In the genomic region with DNA sequence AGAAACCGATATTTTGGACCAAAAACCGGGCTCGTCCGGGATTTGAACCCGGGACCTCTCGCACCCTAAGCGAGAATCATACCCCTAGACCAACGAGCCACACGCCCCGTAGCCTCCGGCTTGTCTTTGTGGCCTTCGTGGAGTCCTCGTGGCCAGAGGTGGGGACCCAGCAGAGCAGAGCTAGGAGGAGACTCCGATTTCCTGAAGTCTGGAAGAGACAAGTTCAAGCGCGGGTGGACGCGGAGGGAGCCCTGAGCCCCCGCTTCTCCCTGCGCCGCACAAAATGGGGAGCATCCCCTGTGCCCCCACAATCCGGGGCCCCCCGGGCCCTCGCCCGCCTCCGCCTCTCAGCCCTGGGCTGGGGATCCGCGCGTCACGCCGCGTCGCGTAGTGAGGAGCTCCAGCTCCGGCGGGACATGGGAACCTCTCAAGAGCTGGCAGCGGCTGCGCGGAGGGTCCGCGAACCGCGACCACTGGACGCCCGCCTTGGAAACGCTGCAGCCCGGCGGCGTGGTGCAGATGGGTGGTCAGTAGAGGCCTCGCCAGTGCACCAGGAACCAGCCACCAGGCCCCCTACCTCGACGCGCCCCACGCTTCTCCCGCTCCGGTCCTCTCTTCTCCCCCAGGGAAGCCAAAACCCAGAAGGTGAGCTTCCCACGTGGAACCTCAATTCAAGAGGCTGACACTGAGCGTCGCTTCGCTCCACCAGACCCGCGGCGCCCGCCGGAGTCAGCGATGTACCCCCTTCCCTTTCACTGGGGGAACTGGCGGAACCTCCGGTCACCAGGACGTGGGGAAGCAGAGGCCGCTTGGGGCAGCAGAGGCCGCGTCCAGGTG, we compare ENCODE assay signal across 9 cellular contexts. TPM values are rescaled to one million over a fixed set of nuclear protein-coding genes. Genes with fewer than 3 reads are reported as not detected.
DNase-seq lines count a peak whose midpoint lies in the region; ATAC-seq, FAIRE-seq and TF ChIP-seq lines count a peak whose summit lies in the region.
"Had no signal": no experiment of that assay in that cellular context is flagged by ENCODE, and none has a peak within 500 bp of the region (broad histone marks: within the 10 kb centered on the region; RNA-seq: fewer than 3 reads in every experiment).

No MANE protein-coding gene starts in this region.

- intact Hi-C loops in PC-3 (cut with micrococcal nuclease): no loop called here
- intact Hi-C loops in kidney (cut with DNase I): no loop called here

- no TSS peak for BruUV-seq in PC-3 (replicated peaks; lab: Mats Ljungman, UMichigan)

- CTCF ChIA-PET in PC-3 (lab: Charles Lee): no interaction called here

- H2AFZ ChIP-seq in PC-3 (ENCODE audit: low read length): no peak overlapping the region

- H3K9me2 ChIP-seq in PC-3 (replicated peaks; ENCODE audit: low read length): no peaks in the 10 kb centered on the region

- TF ChIP-seq CTCF in PC-3 (conservative IDR thresholded peaks at IDR 0.05; ENCODE audit: low read depth, low read length) (no peak), kidney (IDR thresholded peaks at IDR 0.05; ENCODE audit: borderline replicate concordance, extremely low read depth, insufficient read depth) (no peak)

- H3K9me3 ChIP-seq in PC-3 (ENCODE audit: low read length): no peaks in the 10 kb centered on the region
- H3K9me3 ChIP-seq in iPS-20b (ENCODE audit: insufficient read depth, low read depth, low read length): no peaks in the 10 kb centered on the region
- H3K9me3 ChIP-seq in kidney (ENCODE audit: control insufficient read depth in 1 of 2, low read length in 2 of 2): no peaks in the 10 kb centered on the region

- peak; percentile 18 for DNase-seq in DMS79 (lab: John Stamatoyannopoulos, UW)
- no peak for DNase-seq in DMS79 treated with DMSO at 0.1 percent for 48 hours (lab: John Stamatoyannopoulos, UW)
- DNase-seq in PC-3: peak; percentile 52
- DNase-seq in astrocyte of the hippocampus (ENCODE audit: low read depth, low spot score): peak; percentile 68
- DNase-seq in stimulated activated CD8-positive, alpha-beta memory T cell treated with anti-CD3 and anti-CD28 coated beads, Interleukin-15, amount 100 ng/mL, for 24 hours (ENCODE audit: low read depth): peak; percentile 71
- DNase-seq in kidney: no peak

- no peaks in the 10 kb centered on the region for H3F3A ChIP-seq in PC-3 (ENCODE audit: low read length, unreplicated experiment)

- H3K9ac ChIP-seq in PC-3 (ENCODE audit: low read length): no peak overlapping the region
- no peak overlapping the region for H3K9ac ChIP-seq in iPS-20b (ENCODE audit: low read depth, low read length)
- no peak overlapping the region for H3K9ac ChIP-seq in kidney (ENCODE audit: low read length in 2 of 2)

- H3K36me3 ChIP-seq in PC-3 (ENCODE audit: low read depth, low read length) (no peaks in the 10 kb centered on the region), iPS-20b (ENCODE audit: insufficient read depth, low read depth, low read length) (no peaks in the 10 kb centered on the region), kidney (ENCODE audit: control insufficient read depth in 1 of 2, insufficient read depth in 2 of 2, low read length in 2 of 2) (no peaks in the 10 kb centered on the region)

- no peaks in the 10 kb centered on the region for H3K27me3 ChIP-seq in PC-3 (ENCODE audit: low read length)
- peaks cover 87% of the 10 kb centered on the region for H3K27me3 ChIP-seq in iPS-20b (ENCODE audit: insufficient read depth, low read length)

- H3K4me1 ChIP-seq in PC-3 (ENCODE audit: insufficient read depth, low read length): no peaks in the 10 kb centered on the region
- H3K4me1 ChIP-seq in iPS-20b (ENCODE audit: insufficient read depth, low read length): no peaks in the 10 kb centered on the region
- peaks cover 0 to 7% of the 10 kb centered on the region in 2 donors for H3K4me1 ChIP-seq in kidney (ENCODE audit: control insufficient read depth in 1 of 2, insufficient read depth in 1 of 2, low read depth in 1 of 2, low read length in 2 of 2)

- no peak; the same call in 1 of the 2 replicates for ATAC-seq in PC-3
- no peak for ATAC-seq in GM19324 (IDR thresholded peaks at IDR 0.05; ENCODE audit: low FRiP score, unreplicated experiment)

- H3K4me3 ChIP-seq in PC-3 (ENCODE audit: low read length) (no peak overlapping the region), iPS-20b (ENCODE audit: low read length) (peak overlapping the region; percentile 75), kidney (ENCODE audit: low read length in 2 of 2) (no peak overlapping the region)

- H3K27ac ChIP-seq in PC-3 (ENCODE audit: low read length) (no peak overlapping the region), iPS-20b (ENCODE audit: low read length) (no peak overlapping the region), kidney (ENCODE audit: low read depth in 2 of 2, low read length in 2 of 2) (no peak overlapping the region)
- H3K27ac ChIP-seq: 22Rv1 had no signal

- POLR2A ChIA-PET in PC-3 (lab: Charles Lee; ENCODE audit: unreplicated experiment): no interaction called here

- no peak overlapping the region for H3K4me2 ChIP-seq in PC-3 (ENCODE audit: low read length)

- no peak for FAIRE-seq in kidney (lab: Jason Lieb, UNC)

- no peaks in the 10 kb centered on the region for H3K79me2 ChIP-seq in PC-3 (ENCODE audit: low read length)

- no peaks in the 10 kb centered on the region for H4K20me1 ChIP-seq in PC-3 (ENCODE audit: low read length)

RNA-seq across cellular contexts. Expression of gene OR1F1, which starts 5.2 kb away (rescaled TPM):
- total RNA-seq in PC-3 (2014; rRNA removed): not detected in 2 replicates
- not detected for total RNA-seq in kidney
- not detected for polyA plus RNA-seq in kidney (ENCODE audit: insufficient read depth, low read depth, low replicate concordance)

RNA-seq across cellular contexts. Expression of gene ZNF213, which starts 48.0 kb away (rescaled TPM):
- total RNA-seq in PC-3 (2014; rRNA removed) (3.6 and 9.6 TPM in 2 replicates), kidney (12.5 TPM)
- 5.6 TPM for polyA plus RNA-seq in kidney (ENCODE audit: insufficient read depth, low read depth, low replicate concordance)

RNA-seq across cellular contexts. Expression of gene ZNF200, which starts 52.1 kb away (rescaled TPM):
- total RNA-seq in PC-3 (2014; rRNA removed) (4.7 and 5.0 TPM in 2 replicates), kidney (9.6 TPM)
- 3.3 TPM for polyA plus RNA-seq in kidney (ENCODE audit: insufficient read depth, low read depth, low replicate concordance)

Comparison
In these comparisons a context has a peak if more than half of its experiments do, and no peak if none do; other contexts are left out.
1. DNase-seq: peak in DMS79 (single experiment), PC-3 (single experiment), astrocyte of the hippocampus (single experiment) and stimulated activated CD8-positive, alpha-beta memory T cell treated with anti-CD3 and anti-CD28 coated beads, Interleukin-15, amount 100 ng/mL, for 24 hours (single experiment); none in DMS79 treated with DMSO at 0.1 percent for 48 hours (single experiment) and kidney (single experiment).